Comparison of ENCODE assay signal across 2 cellular contexts in genomic region chr5:6502421-6502820, GRCh38.
A peak's percentile ranks its signal among the peaks of the same experiment; 100 is the strongest.
TF ChIP-seq lines count a peak whose summit lies in the region.

No MANE protein-coding gene starts in this region.

TF ChIP-seq in HEK293, 187 proteins besides CTCF, POLR2A, EP300 and RAD21:
- no peak for TF ChIP-seq PRDM1 (tag by site-specific recombination; IDR thresholded peaks at IDR 0.05)
- peak; percentile 5; the same call in 1 of the 2 replicates for TF ChIP-seq EGR2 (tag by site-specific recombination; IDR thresholded peaks at IDR 0.05; ENCODE audit: low read depth)

TF ChIP-seq in K562, 482 proteins besides CTCF, POLR2A, EP300 and RAD21:
- TF ChIP-seq MTA2 (IDR thresholded peaks at IDR 0.05; ENCODE audit: low read depth) (no peak), NONO (IDR thresholded peaks at IDR 0.05; ENCODE audit: low read depth in 2 of 2, low read length in 1 of 2) (no peak), NR2F6 (CRISPR knock-in tag; IDR thresholded peaks at IDR 0.05) (no peak), E2F6 (IDR thresholded peaks at IDR 0.05; ENCODE audit: borderline replicate concordance in 1 of 2, extremely low read depth in 1 of 2, insufficient read depth in 1 of 2, insufficient read length in 1 of 2, low read depth in 1 of 2, low read length in 1 of 2, poor library complexity in 1 of 2, severe bottlenecking in 1 of 2) (no peak), MTF1 (CRISPR knock-in tag; IDR thresholded peaks at IDR 0.05; ENCODE audit: borderline replicate concordance) (no peak), POLR2H (tag; IDR thresholded peaks at IDR 0.05; ENCODE audit: low read depth) (no peak), ZNF175 (CRISPR knock-in tag; IDR thresholded peaks at IDR 0.05; ENCODE audit: low read depth) (no peak), ZBTB5 (IDR thresholded peaks at IDR 0.05) (no peak), MYNN (IDR thresholded peaks at IDR 0.05) (no peak), MYNN (CRISPR knock-in tag; IDR thresholded peaks at IDR 0.05) (no peak), U2AF2 (optimal IDR thresholded peaks at IDR 0.05; ENCODE audit: low read depth, low read length) (no peak), NR3C1 (CRISPR knock-in tag; IDR thresholded peaks at IDR 0.05) (no peak), STAG1 (CRISPR knock-in tag; IDR thresholded peaks at IDR 0.05; ENCODE audit: borderline replicate concordance) (no peak), PRPF4 (IDR thresholded peaks at IDR 0.05; ENCODE audit: insufficient read depth, low read depth, low read length, poor library complexity, severe bottlenecking) (no peak), TGIF2 (CRISPR knock-in tag; IDR thresholded peaks at IDR 0.05) (no peak), FOXA1 (IDR thresholded peaks at IDR 0.05; ENCODE audit: borderline replicate concordance) (no peak), ZNF146 (CRISPR knock-in tag; IDR thresholded peaks at IDR 0.05; ENCODE audit: unreplicated experiment) (no peak), ZNF830 (CRISPR knock-in tag; IDR thresholded peaks at IDR 0.05) (no peak), HMGXB4 (CRISPR knock-in tag; IDR thresholded peaks at IDR 0.05) (no peak), GATAD2B (IDR thresholded peaks at IDR 0.05; ENCODE audit: borderline replicate concordance) (no peak)
